Comparison of ENCODE assay signal across 8 cellular contexts in genomic region chr21:33587792-33588484, GRCh38. TPM values are rescaled to one million over a fixed set of nuclear protein-coding genes. Genes with fewer than 3 reads are reported as not detected.
DNase-seq lines count a peak whose midpoint lies in the region; ATAC-seq and TF ChIP-seq lines count a peak whose summit lies in the region.

No MANE protein-coding gene starts in this region.

- peak; percentile 28 for ATAC-seq in GM19455 (IDR thresholded peaks at IDR 0.05; ENCODE audit: unreplicated experiment)

- H3K9me3 ChIP-seq in tibial nerve = no peaks in the 10 kb centered on the region

- TF ChIP-seq POLR2A in tibial nerve (IDR thresholded peaks at IDR 0.05) = no peak

- H3K27ac ChIP-seq in tibial nerve = peak overlapping the region; percentile 79 to 92 (median 85)

- WGBS in tibial nerve, 2 donors = 1 to 2% methylated on average over 26 to 31 of the region's 57 CpGs

- peaks cover 0 to 18% (median 3%) of the 10 kb centered on the region in 4 donors for H3K4me1 ChIP-seq in tibial nerve

- no peak for TF ChIP-seq EP300 in tibial nerve (IDR thresholded peaks at IDR 0.05)

- peak overlapping the region; percentile 74 to 85 (median 79) for H3K4me3 ChIP-seq in tibial nerve

- peak in 1 of 5 experiments; percentile 17 for TF ChIP-seq CTCF in tibial nerve (IDR thresholded peaks at IDR 0.05)

- no peaks in the 10 kb centered on the region for H3K27me3 ChIP-seq in tibial nerve

- DNase-seq in NCI-H526 (lab: John Stamatoyannopoulos, UW) = peak; percentile 12 to 55
- no peak for DNase-seq in NCI-H526 treated with DMSO at 0.1 percent for 48 hours (lab: John Stamatoyannopoulos, UW)
- DNase-seq in HK-2 (ENCODE audit: unreplicated experiment) = peak; percentile 31
- peak in 3 of 5 donors; percentile 5 to 27 (median 7) for DNase-seq in T-helper 1 cell
- DNase-seq in epidermal melanocyte (ENCODE audit: insufficient read length, low spot score) = peak; percentile 26
- DNase-seq in midbrain (lab: John Stamatoyannopoulos, UW) = peak; percentile 10
- DNase-seq in tibial nerve (ENCODE audit: low spot score in 2 of 2) = peak in 1 of 2 donors; percentile 13

- H3K36me3 ChIP-seq in tibial nerve = peaks cover 0 to 4% (median 0%) of the 10 kb centered on the region in 3 donors

RNA-seq across cellular contexts. Expression of gene DONSON, which starts 0.5 kb away (rescaled TPM):
- total RNA-seq in tibial nerve = 10 to 100 TPM; 11.5 to 20.6 (median 18.1) TPM

RNA-seq across cellular contexts. Expression of gene SON, which starts 45.1 kb away (rescaled TPM):
- 100 to 1,000 TPM; 243 to 283 (median 271) TPM for total RNA-seq in tibial nerve

RNA-seq across cellular contexts. Expression of gene GART, which starts 46.0 kb away (rescaled TPM):
- 100 to 1,000 TPM in 2 of 4 donors, 10 to 100 TPM in 2; 73.5 to 141 (median 106) TPM for total RNA-seq in tibial nerve

RNA-seq across cellular contexts. Expression of gene CRYZL1, which starts 53.6 kb away (rescaled TPM):
- total RNA-seq in tibial nerve = 10 to 100 TPM; 48.8 to 94.4 (median 74.8) TPM

RNA-seq across cellular contexts. Expression of gene ITSN1, which starts 54.4 kb away (rescaled TPM):
- 100 to 1,000 TPM in 2 of 4 donors, 10 to 100 TPM in 2; 50.4 to 208 (median 96.7) TPM for total RNA-seq in tibial nerve
